ENCODE assay signal across 1 cellular context in genomic region chrY:19502169-19503091, GRCh38.
TF ChIP-seq lines count a peak whose summit lies in the region.

No MANE protein-coding gene starts in this region.

TF ChIP-seq in GM23338, 12 proteins besides CTCF, POLR2A, EP300 and RAD21 (continued from another document):
- TF ChIP-seq ETS1 (IDR thresholded peaks at IDR 0.05) (no peak), JUNB (IDR thresholded peaks at IDR 0.05; ENCODE audit: unreplicated experiment) (no peak)
